6 cellular contexts compared by ENCODE assay signal in the genomic region with DNA sequence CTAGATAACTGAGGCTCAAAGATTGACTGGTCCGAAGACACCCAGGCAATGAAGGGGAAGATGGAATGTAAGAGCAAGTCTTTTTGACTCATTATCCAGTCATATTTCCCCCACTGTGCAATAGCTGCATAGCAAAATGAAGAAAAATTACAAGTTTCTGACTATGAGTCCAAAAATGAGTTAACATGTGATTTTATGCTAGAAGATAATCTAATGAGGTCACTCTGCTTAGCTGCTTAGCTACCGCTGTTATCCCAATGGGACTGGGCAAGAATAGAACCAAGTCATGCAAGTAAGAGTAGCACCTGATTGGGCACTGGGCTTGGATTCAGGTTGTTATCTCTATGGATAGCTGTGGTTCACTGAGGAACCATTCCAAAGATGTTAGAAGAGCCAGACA. TPM values are rescaled to one million over a fixed set of nuclear protein-coding genes. Genes with fewer than 3 reads are reported as not detected.
A peak's percentile ranks its signal among the peaks of the same experiment; 100 is the strongest.
DNase-seq lines count a peak whose midpoint lies in the region; ATAC-seq lines count a peak whose summit lies in the region.
"Not testable (repeated sequence)": the region's sequence is repeated elsewhere in the genome, so short reads cannot be mapped to it uniquely, and the experiment has no call there.

No MANE protein-coding gene starts in this region.

- not testable (repeated sequence) for H3K4me1 Mint-ChIP-seq in activated T-cell treated with anti-CD3 and anti-CD28 coated beads, Interleukin-2, amount 50 U/mL, for 72 hours (ENCODE audit: low read depth); stimulated activated effector memory CD8-positive, alpha-beta T cell treated with anti-CD3 and anti-CD28 coated beads, Interleukin-12 subunit alpha, Interleukin-12 subunit beta, amount 100 ng/mL, for 72 hours

- H3K27me3 Mint-ChIP-seq in activated T-cell treated with anti-CD3 and anti-CD28 coated beads, Interleukin-2, amount 50 U/mL, for 72 hours (ENCODE audit: low read depth), result not testable (repeated sequence)

- peak; percentile 39 to 63 for ATAC-seq in activated T-cell treated with anti-CD3 and anti-CD28 coated beads, Interleukin-2, amount 50 U/mL, for 72 hours (replicated peaks in 1 of 2)
- peak; percentile 50 to 59 for ATAC-seq in activated naive CD4-positive, alpha-beta T cell treated with anti-CD3 and anti-CD28 coated beads, Interleukin-2, amount 50 U/mL, for 72 hours
- ATAC-seq in Right ventricle myocardium superior (ENCODE audit: poor library complexity) (peak; percentile 68), left ventricle myocardium superior (peak; percentile 88)
- ATAC-seq in stimulated activated effector memory CD8-positive, alpha-beta T cell treated with anti-CD3 and anti-CD28 coated beads, Interleukin-12 subunit alpha, Interleukin-12 subunit beta, amount 100 ng/mL, for 72 hours, result peak; percentile 51

- not testable (repeated sequence) for H3K4me3 Mint-ChIP-seq in activated T-cell treated with anti-CD3 and anti-CD28 coated beads, Interleukin-2, amount 50 U/mL, for 72 hours; stimulated activated effector memory CD8-positive, alpha-beta T cell treated with anti-CD3 and anti-CD28 coated beads, Interleukin-12 subunit alpha, Interleukin-12 subunit beta, amount 100 ng/mL, for 72 hours

- H3K36me3 Mint-ChIP-seq in activated T-cell treated with anti-CD3 and anti-CD28 coated beads, Interleukin-2, amount 50 U/mL, for 72 hours (ENCODE audit: insufficient read depth in 2 of 2); activated naive CD4-positive, alpha-beta T cell treated with anti-CD3 and anti-CD28 coated beads, Interleukin-2, amount 50 U/mL, for 72 hours; stimulated activated effector memory CD8-positive, alpha-beta T cell treated with anti-CD3 and anti-CD28 coated beads, Interleukin-12 subunit alpha, Interleukin-12 subunit beta, amount 100 ng/mL, for 72 hours: not testable (repeated sequence)

- DNase-seq in NCI-H226, result peak; percentile 1
- not testable (repeated sequence) for DNase-seq in activated T-cell treated with anti-CD3 and anti-CD28 coated beads, Interleukin-2, amount 50 U/mL, for 72 hours; activated naive CD4-positive, alpha-beta T cell treated with anti-CD3 and anti-CD28 coated beads, Interleukin-2, amount 50 U/mL, for 72 hours (ENCODE audit: low spot score in 2 of 2); Right ventricle myocardium superior; left ventricle myocardium superior; stimulated activated effector memory CD8-positive, alpha-beta T cell treated with anti-CD3 and anti-CD28 coated beads, Interleukin-12 subunit alpha, Interleukin-12 subunit beta, amount 100 ng/mL, for 72 hours (ENCODE audit: low spot score in 2 of 2)

- H3K9me3 Mint-ChIP-seq in activated T-cell treated with anti-CD3 and anti-CD28 coated beads, Interleukin-2, amount 50 U/mL, for 72 hours; activated naive CD4-positive, alpha-beta T cell treated with anti-CD3 and anti-CD28 coated beads, Interleukin-2, amount 50 U/mL, for 72 hours; stimulated activated effector memory CD8-positive, alpha-beta T cell treated with anti-CD3 and anti-CD28 coated beads, Interleukin-12 subunit alpha, Interleukin-12 subunit beta, amount 100 ng/mL, for 72 hours: not testable (repeated sequence)

- intact Hi-C loops in Right ventricle myocardium superior (cut with DNase I); left ventricle myocardium superior (cut with micrococcal nuclease): not testable (repeated sequence)

- H3K27ac Mint-ChIP-seq in activated T-cell treated with anti-CD3 and anti-CD28 coated beads, Interleukin-2, amount 50 U/mL, for 72 hours; activated naive CD4-positive, alpha-beta T cell treated with anti-CD3 and anti-CD28 coated beads, Interleukin-2, amount 50 U/mL, for 72 hours; stimulated activated effector memory CD8-positive, alpha-beta T cell treated with anti-CD3 and anti-CD28 coated beads, Interleukin-12 subunit alpha, Interleukin-12 subunit beta, amount 100 ng/mL, for 72 hours: not testable (repeated sequence)

RNA-seq across cellular contexts. Expression of a gene that starts 43.0 kb away (rescaled TPM):
- total RNA-seq in activated T-cell treated with anti-CD3 and anti-CD28 coated beads, Interleukin-2, amount 50 U/mL, for 72 hours, result 10 to 100 TPM; 15.2 to 16.1 TPM
- total RNA-seq in activated naive CD4-positive, alpha-beta T cell treated with anti-CD3 and anti-CD28 coated beads, Interleukin-2, amount 50 U/mL, for 72 hours, result 10 to 100 TPM; 11.7 to 12.6 TPM
- 3.1 TPM for total RNA-seq in Right ventricle myocardium superior
- total RNA-seq in left ventricle myocardium superior, result 3.2 TPM
